In genomic region chr21:35164380-35164779, GRCh38 we compare ENCODE assay signal across 5 cellular contexts.
"Had no signal": no experiment of that assay in that cellular context is flagged by ENCODE, and none has a peak within 500 bp of the region (broad histone marks: within the 10 kb centered on the region; RNA-seq: fewer than 3 reads in every experiment).

No MANE protein-coding gene starts in this region.

- DNase-seq: H9, HCEC 1CT, IMR-90, KBM-7 had no signal

- ATAC-seq: GM23338 had no signal

- H3K4me3 ChIP-seq: GM23338 had no signal

- H2AFZ ChIP-seq: GM23338 had no signal

- H3K4me2 ChIP-seq: GM23338 had no signal
